9 cellular contexts compared by ENCODE assay signal in genomic region chr11:31340903-31341572, GRCh38. TPM values are rescaled to one million over a fixed set of nuclear protein-coding genes. Genes with fewer than 3 reads are reported as not detected.
DNase-seq lines count a peak whose midpoint lies in the region; ATAC-seq and TF ChIP-seq lines count a peak whose summit lies in the region.
"Had no signal": no experiment of that assay in that cellular context is flagged by ENCODE, and none has a peak within 500 bp of the region (broad histone marks: within the 10 kb centered on the region; RNA-seq: fewer than 3 reads in every experiment).

No MANE protein-coding gene starts in this region.

- DNase-seq in GM03348 (ENCODE audit: low spot score) (peak; percentile 41), glutamatergic neuron (no peak), NCI-H2107 treated with DMSO at 0.1 percent for 48 hours (lab: John Stamatoyannopoulos, UW; ENCODE audit: unreplicated experiment) (no peak), SK-N-DZ (ENCODE audit: low spot score) (no peak)
- no peak for DNase-seq in stimulated activated naive CD8-positive, alpha-beta T cell treated with anti-CD3 and anti-CD28 coated beads, Interleukin-15, Interleukin-2, amounts not matched to agents 100 U/mL and 50 U/mL, for 24 hours

- ATAC-seq in HG02884 (IDR thresholded peaks at IDR 0.05; ENCODE audit: unreplicated experiment) (peak; percentile 66), SK-N-SH treated with all-trans-retinoic acid at 6 μM for 48 hours (peak; percentile 69; the same call in 2 of the 3 replicates), GM19467 (IDR thresholded peaks at IDR 0.05; ENCODE audit: unreplicated experiment) (no peak)
- ATAC-seq in stimulated activated naive CD8-positive, alpha-beta T cell treated with anti-CD3 and anti-CD28 coated beads, Interleukin-15, Interleukin-2, amounts not matched to agents 100 U/mL and 50 U/mL, for 24 hours, result no peak

- peak; percentile 41 for TF ChIP-seq CTCF in glutamatergic neuron (IDR thresholded peaks at IDR 0.05; ENCODE audit: partially characterized antibody, unreplicated experiment)

- no peak overlapping the region for H3K4me3 Mint-ChIP-seq in glutamatergic neuron (ENCODE audit: unreplicated experiment)
- H3K4me3 Mint-ChIP-seq: T-helper 1 cell treated with Interleukin-12 subunit alpha and Interleukin-12 subunit beta and Interleukin-4 antibody, amounts not matched to agents 30 μg/mL and 1 μg/mL, for 36 hours had no signal

- no peaks in the 10 kb centered on the region for H3K4me1 Mint-ChIP-seq in glutamatergic neuron (ENCODE audit: low read depth, unreplicated experiment)

- peaks cover 2% of the 10 kb centered on the region for H3K9me3 Mint-ChIP-seq in glutamatergic neuron (ENCODE audit: unreplicated experiment)
- H3K9me3 Mint-ChIP-seq: T-helper 1 cell treated with Interleukin-12 subunit alpha and Interleukin-12 subunit beta and Interleukin-4 antibody, amounts not matched to agents 30 μg/mL and 1 μg/mL, for 36 hours had no signal

- no peaks in the 10 kb centered on the region for H3K36me3 Mint-ChIP-seq in glutamatergic neuron (ENCODE audit: unreplicated experiment)

- no peak overlapping the region for H3K27ac Mint-ChIP-seq in glutamatergic neuron (ENCODE audit: unreplicated experiment)
- H3K27ac Mint-ChIP-seq: T-helper 1 cell treated with Interleukin-12 subunit alpha and Interleukin-12 subunit beta and Interleukin-4 antibody, amounts not matched to agents 30 μg/mL and 1 μg/mL, for 36 hours had no signal

- no peaks in the 10 kb centered on the region for H3K27me3 Mint-ChIP-seq in glutamatergic neuron (ENCODE audit: unreplicated experiment)

TF ChIP-seq in SK-N-SH treated with all-trans-retinoic acid at 6 μM for 48 hours, 23 proteins besides CTCF, POLR2A, EP300 and RAD21:
- no peak for TF ChIP-seq CREB5 (CRISPR knock-in tag; IDR thresholded peaks at IDR 0.05; ENCODE audit: low read depth)

RNA-seq across cellular contexts. Expression of gene DCDC1, which starts 28.5 kb away (rescaled TPM):
- total RNA-seq in glutamatergic neuron (ENCODE audit: unreplicated experiment), result 0.47 TPM
- polyA plus RNA-seq in SK-N-DZ (2014; cell fraction: cytosol; rRNA removed), result 0.13 and 0.63 TPM in 2 replicates
- polyA plus RNA-seq in SK-N-DZ (2014; cell fraction: nucleus; rRNA removed), result 0.23 TPM in 1 of 2 replicates, not detected in the other

RNA-seq across cellular contexts. Expression of gene DNAJC24, which starts 28.6 kb away (rescaled TPM):
- 20.6 TPM for total RNA-seq in glutamatergic neuron (ENCODE audit: unreplicated experiment)
- 15.0 and 17.8 TPM in 2 replicates for polyA plus RNA-seq in SK-N-DZ (2014; cell fraction: cytosol; rRNA removed)
- 24.5 and 32.6 TPM in 2 replicates for polyA plus RNA-seq in SK-N-DZ (2014; cell fraction: nucleus; rRNA removed)

Comparison
In these comparisons a context has a peak if more than half of its experiments do, and no peak if none do; other contexts are left out.
1. ATAC-seq: peak in HG02884 (single experiment) and SK-N-SH treated with all-trans-retinoic acid at 6 μM for 48 hours (single experiment); none in stimulated activated naive CD8-positive, alpha-beta T cell treated with anti-CD3 and anti-CD28 coated beads, Interleukin-15, Interleukin-2, amounts not matched to agents 100 U/mL and 50 U/mL, for 24 hours (single experiment) and GM19467 (single experiment).